7 cellular contexts compared by ENCODE assay signal in the genomic region with DNA sequence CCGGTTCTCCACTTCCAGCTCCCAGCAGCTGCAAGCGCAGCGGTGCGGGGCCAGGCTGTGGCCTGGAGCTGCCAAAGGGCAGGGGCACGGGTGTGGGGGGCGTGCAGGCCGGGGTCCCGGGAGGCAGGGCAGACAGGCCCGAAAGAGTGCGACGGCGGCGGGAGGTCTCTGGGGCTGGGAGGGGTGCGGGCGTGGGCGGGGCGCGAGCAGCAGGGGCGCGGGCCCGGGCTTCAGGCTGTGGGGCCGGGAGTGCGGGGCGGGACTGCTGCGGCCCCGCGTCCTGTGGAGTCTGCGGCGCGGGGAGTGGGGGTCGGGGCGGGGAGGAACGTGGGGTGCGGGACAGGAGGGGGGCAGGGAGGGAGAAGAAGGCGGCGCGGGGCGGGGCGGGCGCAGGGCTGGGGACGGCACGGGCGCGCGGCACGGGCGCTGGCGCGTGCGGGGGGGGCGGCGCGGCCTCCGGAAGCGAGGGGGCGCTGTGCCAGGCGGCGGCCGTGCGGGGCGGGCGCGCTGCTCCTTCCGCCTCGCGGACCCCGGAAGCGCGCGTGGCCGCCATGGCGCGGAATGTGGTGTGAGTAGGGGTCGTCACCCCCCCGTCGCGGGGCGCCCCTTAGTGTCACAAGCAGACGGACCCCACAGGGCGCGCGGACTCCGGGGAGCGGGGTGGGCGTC. TPM values are rescaled to one million over a fixed set of nuclear protein-coding genes. Genes with fewer than 3 reads are reported as not detected.
A peak's percentile ranks its signal among the peaks of the same experiment; 100 is the strongest.
DNase-seq lines count a peak whose midpoint lies in the region; ATAC-seq and TF ChIP-seq lines count a peak whose summit lies in the region.

A gene (plus strand): TSS at position 521 of the 669 bp plus-strand sequence. CDS start 31 bp downstream, at position 552.

- H3K36me3 ChIP-seq in kidney epithelial cell (ENCODE audit: control insufficient read depth, insufficient read depth, low read length), result no peaks in the 10 kb centered on the region

- no peak within 1 kb of the TSS for H3K27ac Mint-ChIP-seq in activated T-helper 2 cell treated with anti-CD3 and anti-CD28 coated beads, Interferon-gamma antibody, Interleukin-2, Interleukin-4, amounts not matched to agents 10 μg/mL and 5 μg/mL and 100 μg/mL, durations not matched to agents 14 hours and 24 hours and 36 hours

- no peak within 1 kb of the TSS for H3K4me3 ChIP-seq in kidney epithelial cell (ENCODE audit: low read depth, low read length)

- no peaks in the 10 kb centered on the region for H3K36me3 Mint-ChIP-seq in activated T-helper 2 cell treated with anti-CD3 and anti-CD28 coated beads, Interferon-gamma antibody, Interleukin-2, Interleukin-4, amounts not matched to agents 10 μg/mL and 5 μg/mL and 100 μg/mL, durations not matched to agents 14 hours and 24 hours and 36 hours (ENCODE audit: low read depth)

- no peak for DNase-seq in activated T-helper 2 cell treated with anti-CD3 and anti-CD28 coated beads, Interferon-gamma antibody, Interleukin-2, Interleukin-4, amounts not matched to agents 10 μg/mL and 5 μg/mL and 100 μg/mL, durations not matched to agents 14 hours and 24 hours and 36 hours (ENCODE audit: low spot score)
- DNase-seq in kidney epithelial cell (ENCODE audit: low read depth), result no peak
- no peak for DNase-seq in dedifferentiated amniotic fluid mesenchymal stem cell (ENCODE audit: extremely low spot score)
- DNase-seq in ecto neural progenitor cell (ENCODE audit: low spot score), result no peak

- H3K27me3 ChIP-seq in kidney epithelial cell (ENCODE audit: control insufficient read depth, insufficient read depth, low read length), result no peaks in the 10 kb centered on the region

- no peaks in the 10 kb centered on the region for H3K27me3 Mint-ChIP-seq in activated T-helper 2 cell treated with anti-CD3 and anti-CD28 coated beads, Interferon-gamma antibody, Interleukin-2, Interleukin-4, amounts not matched to agents 10 μg/mL and 5 μg/mL and 100 μg/mL, durations not matched to agents 14 hours and 24 hours and 36 hours (ENCODE audit: low read depth)

- H3K27ac ChIP-seq in temporal lobe (ENCODE audit: low read depth, low read length), result no peak within 1 kb of the TSS

- TF ChIP-seq CTCF in kidney epithelial cell (IDR thresholded peaks at IDR 0.05; ENCODE audit: insufficient read depth, low read length, poor library complexity, severe bottlenecking), result no peak

- no peaks in the 10 kb centered on the region for H3K9me3 Mint-ChIP-seq in activated T-helper 2 cell treated with anti-CD3 and anti-CD28 coated beads, Interferon-gamma antibody, Interleukin-2, Interleukin-4, amounts not matched to agents 10 μg/mL and 5 μg/mL and 100 μg/mL, durations not matched to agents 14 hours and 24 hours and 36 hours

- H3K4me1 Mint-ChIP-seq in activated T-helper 2 cell treated with anti-CD3 and anti-CD28 coated beads, Interferon-gamma antibody, Interleukin-2, Interleukin-4, amounts not matched to agents 10 μg/mL and 5 μg/mL and 100 μg/mL, durations not matched to agents 14 hours and 24 hours and 36 hours (ENCODE audit: low read depth), result no peaks in the 10 kb centered on the region

- H3K4me3 Mint-ChIP-seq in activated T-helper 2 cell treated with anti-CD3 and anti-CD28 coated beads, Interferon-gamma antibody, Interleukin-2, Interleukin-4, amounts not matched to agents 10 μg/mL and 5 μg/mL and 100 μg/mL, durations not matched to agents 14 hours and 24 hours and 36 hours (ENCODE audit: low read depth), result no peak within 1 kb of the TSS

- ATAC-seq in HG02678 (IDR thresholded peaks at IDR 0.05; ENCODE audit: unreplicated experiment), result peak; percentile 56
- ATAC-seq in GM18868 (IDR thresholded peaks at IDR 0.05; ENCODE audit: unreplicated experiment), result no peak

- intact Hi-C loops in activated T-helper 2 cell treated with anti-CD3 and anti-CD28 coated beads, Interferon-gamma antibody, Interleukin-2, Interleukin-4, amounts not matched to agents 10 μg/mL and 5 μg/mL and 100 μg/mL, durations not matched to agents 14 hours and 24 hours and 36 hours (cut with micrococcal nuclease), result no loop called here

RNA-seq across cellular contexts. Expression of the gene that starts here (rescaled TPM):
- 65.1 and 72.2 TPM in 2 replicates for total RNA-seq in activated T-helper 2 cell treated with anti-CD3 and anti-CD28 coated beads, Interferon-gamma antibody, Interleukin-2, Interleukin-4, amounts not matched to agents 10 μg/mL and 5 μg/mL and 100 μg/mL, durations not matched to agents 14 hours and 24 hours and 36 hours
- total RNA-seq in kidney epithelial cell, result 163 and 190 TPM in 2 replicates
- 20.2 TPM for total RNA-seq in temporal lobe
